8 cellular contexts compared by ENCODE assay signal in genomic region chr12:3076730-3077571, GRCh38. TPM values are rescaled to one million over a fixed set of nuclear protein-coding genes. Genes with fewer than 3 reads are reported as not detected.
DNase-seq lines count a peak whose midpoint lies in the region; ATAC-seq and TF ChIP-seq lines count a peak whose summit lies in the region.

TSS of gene TSPAN9 (plus strand) at chr12:3077379. CDS start at chr12:3201194, 123,815 bp downstream.

- peak within 1 kb of the TSS; percentile 41 for H3K4me3 ChIP-seq in mononuclear cell (ENCODE audit: low read length)

- peaks cover 6% of the 10 kb centered on the region for H3K36me3 Mint-ChIP-seq in endothelial cell (ENCODE audit: low read depth, unreplicated experiment)

- H3K4me1 ChIP-seq in mononuclear cell (ENCODE audit: insufficient read depth, low read length): peaks cover 12% of the 10 kb centered on the region

- no peak for TF ChIP-seq CTCF in GM13976 (IDR thresholded peaks at IDR 0.05; ENCODE audit: borderline replicate concordance, control extremely low read depth, extremely low read depth, insufficient read depth, missing control alignments)
- TF ChIP-seq CTCF in endothelial cell (IDR thresholded peaks at IDR 0.05; ENCODE audit: unreplicated experiment): no peak

- H3K9me3 ChIP-seq in mononuclear cell (ENCODE audit: low read depth, low read length): no peaks in the 10 kb centered on the region

- H3K27me3 ChIP-seq in mononuclear cell (ENCODE audit: insufficient read depth, low read length): peaks cover 21% of the 10 kb centered on the region

- DNase-seq in GM13976 (ENCODE audit: low spot score) (peak; percentile 92), NCI-H460 (ENCODE audit: extremely low read depth, low read depth) (peak; percentile 35), endothelial cell (ENCODE audit: low spot score) (peak; percentile 83), MV-4-11 (lab: John Stamatoyannopoulos, UW) (no peak)
- DNase-seq in activated CD8-positive, alpha-beta memory T cell treated with anti-CD3 and anti-CD28 coated beads, Interleukin-2, amount 50 U/mL, for 48 hours: peak; percentile 82
- peak; percentile 40 to 65 for DNase-seq in stimulated activated CD8-positive, alpha-beta memory T cell treated with anti-CD3 and anti-CD28 coated beads, Interleukin-2, amount 100 ng/mL, for 48 hours (ENCODE audit: low read depth in 2 of 2)

- H3K27ac Mint-ChIP-seq in endothelial cell (ENCODE audit: unreplicated experiment): peak within 1 kb of the TSS; percentile 74

- ATAC-seq in HG02884 (IDR thresholded peaks at IDR 0.05; ENCODE audit: unreplicated experiment): peak; percentile 57

- no peaks in the 10 kb centered on the region for H3K9me3 Mint-ChIP-seq in endothelial cell (ENCODE audit: unreplicated experiment)

- peaks cover 6% of the 10 kb centered on the region for H3K27me3 Mint-ChIP-seq in endothelial cell (ENCODE audit: unreplicated experiment)

- peaks cover 23% of the 10 kb centered on the region for H3K4me1 Mint-ChIP-seq in endothelial cell (ENCODE audit: unreplicated experiment)

- H3K4me3 Mint-ChIP-seq in endothelial cell (ENCODE audit: unreplicated experiment): peak within 1 kb of the TSS; percentile 93

- in situ Hi-C loops in GM13976 (cut with MboI; ENCODE audit: low sequenced_read_pairs, unreplicated experiment): no loop called here

RNA-seq across cellular contexts. Expression of gene TSPAN9, which starts in this region (rescaled TPM):
- total RNA-seq in NCI-H460 (2014; rRNA removed; shearing (Covaris generic)): 3.2 and 7.0 TPM in 2 replicates
- 3.4 and 9.4 TPM in 2 replicates for polyA plus RNA-seq in NCI-H460 (2014; cell fraction: nucleus; rRNA removed)
- total RNA-seq in endothelial cell (ENCODE audit: unreplicated experiment) (116 TPM), mononuclear cell (3.5 TPM)

Comparison
In these comparisons a context has a peak if more than half of its experiments do, and no peak if none do; other contexts are left out.
1. RNA of gene TSPAN9 (total RNA-seq): 116 TPM in endothelial cell (single experiment); 3.2 to 7.0 TPM in NCI-H460 and 3.5 TPM in mononuclear cell (single experiment); every median in the first group is over 10 times any median in the second.